In the genomic region with DNA sequence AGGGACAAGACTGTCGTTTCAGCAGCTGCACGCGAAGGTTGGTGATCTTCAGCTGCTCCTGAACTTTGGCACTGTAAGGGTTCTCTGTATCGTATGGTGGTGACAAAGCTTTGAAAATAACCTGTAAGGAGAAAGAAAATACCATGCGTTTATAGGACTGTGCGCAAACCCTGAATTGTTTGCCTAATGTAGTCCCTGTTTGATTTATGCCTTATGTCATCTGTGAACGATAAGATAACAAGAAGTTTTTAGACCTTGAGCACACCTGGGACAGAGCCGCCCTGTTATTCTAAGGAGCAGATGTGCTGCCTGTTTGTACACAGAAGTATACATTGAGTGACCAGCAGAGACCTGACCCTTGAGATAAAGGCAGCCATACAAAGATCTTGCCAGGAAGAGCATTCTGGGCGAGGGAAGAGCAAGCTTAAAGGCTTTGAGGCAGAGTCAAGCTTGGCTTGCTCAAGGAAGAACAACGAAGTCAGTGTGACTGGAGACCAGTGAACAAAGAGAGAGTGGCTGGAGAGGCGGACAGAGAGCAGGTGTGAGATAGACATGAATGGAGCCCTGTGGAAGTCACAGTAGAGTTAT, we compare ENCODE assay signal across 1 cellular context.
A peak's percentile ranks its signal among the peaks of the same experiment; 100 is the strongest.
TF ChIP-seq lines count a peak whose summit lies in the region.

No MANE protein-coding gene starts in this region.

TF ChIP-seq in HepG2, 621 proteins besides CTCF, POLR2A, EP300 and RAD21 (continues in another document):
- TF ChIP-seq FOXP1 (IDR thresholded peaks at IDR 0.05): no peak
- TF ChIP-seq FOXP1 (CRISPR knock-in tag; IDR thresholded peaks at IDR 0.05): peak; percentile 35; the same call in 1 of the 2 replicates
- TF ChIP-seq FOXK1 (CRISPR knock-in tag; IDR thresholded peaks at IDR 0.05; ENCODE audit: borderline replicate concordance, low read depth): peak; percentile 19; the same call in 1 of the 2 replicates
- peak; percentile 39; the same call in 1 of the 2 replicates for TF ChIP-seq NR2C2 (CRISPR knock-in tag; IDR thresholded peaks at IDR 0.05; ENCODE audit: borderline replicate concordance)
- TF ChIP-seq ARID4A (CRISPR knock-in tag; IDR thresholded peaks at IDR 0.05; ENCODE audit: borderline replicate concordance): peak; percentile 39; the same call in 1 of the 2 replicates
- TF ChIP-seq ZNF337 (CRISPR knock-in tag; IDR thresholded peaks at IDR 0.05; ENCODE audit: borderline replicate concordance, low read depth): no peak
- TF ChIP-seq ZGPAT (CRISPR knock-in tag; IDR thresholded peaks at IDR 0.05): peak; percentile 45; the same call in 1 of the 2 replicates
- TF ChIP-seq NFIC (IDR thresholded peaks at IDR 0.05; ENCODE audit: low read length): peak; percentile 59; the same call in 1 of the 2 replicates
- no peak for TF ChIP-seq ZKSCAN1 (IDR thresholded peaks at IDR 0.05; ENCODE audit: low read length)
- TF ChIP-seq ATF4 (CRISPR knock-in tag; IDR thresholded peaks at IDR 0.05): 0 out of 4 replicates have a peak, but pooled peaks of 1 of the 2 experiments have one; percentile 14
- TF ChIP-seq TCF7 (IDR thresholded peaks at IDR 0.05; ENCODE audit: low read depth): peak; percentile 56; the same call in 1 of the 2 replicates
- TF ChIP-seq DZIP1 (CRISPR knock-in tag; IDR thresholded peaks at IDR 0.05): no peak
- no peak for TF ChIP-seq SP4 (CRISPR knock-in tag; IDR thresholded peaks at IDR 0.05)
- peak; percentile 85 for TF ChIP-seq HDAC2 (CRISPR knock-in tag; IDR thresholded peaks at IDR 0.05)
- TF ChIP-seq NCOA1 (CRISPR knock-in tag; IDR thresholded peaks at IDR 0.05): no peak
- 0 out of 2 replicates have a peak, but pooled peaks have one; percentile 64 for TF ChIP-seq AHDC1 (CRISPR knock-in tag; IDR thresholded peaks at IDR 0.05; ENCODE audit: borderline replicate concordance)
- TF ChIP-seq ZNF615 (CRISPR knock-in tag; IDR thresholded peaks at IDR 0.05; ENCODE audit: borderline replicate concordance): no peak
- TF ChIP-seq BCL6 (CRISPR knock-in tag; IDR thresholded peaks at IDR 0.05): peak; percentile 60
- TF ChIP-seq ZSCAN9 (CRISPR knock-in tag; IDR thresholded peaks at IDR 0.05; ENCODE audit: borderline replicate concordance): no peak
- 0 out of 2 replicates have a peak, but pooled peaks have one; percentile 27 for TF ChIP-seq ZNF703 (CRISPR knock-in tag; IDR thresholded peaks at IDR 0.05; ENCODE audit: borderline replicate concordance)
- TF ChIP-seq HNRNPL (IDR thresholded peaks at IDR 0.05; ENCODE audit: low read depth, low read length): no peak
- peak; percentile 47; the same call in 1 of the 2 replicates for TF ChIP-seq HDAC1 (CRISPR knock-in tag; IDR thresholded peaks at IDR 0.05)
- TF ChIP-seq, protein P1, sequence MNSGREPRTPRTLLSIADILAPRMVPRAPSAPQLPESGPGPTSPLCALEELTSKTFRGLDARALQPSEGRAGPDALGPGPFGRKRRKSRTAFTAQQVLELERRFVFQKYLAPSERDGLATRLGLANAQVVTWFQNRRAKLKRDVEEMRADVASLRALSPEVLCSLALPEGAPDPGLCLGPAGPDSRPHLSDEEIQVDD (CRISPR knock-in tag; IDR thresholded peaks at IDR 0.05; ENCODE audit: borderline replicate concordance): no peak
- peak; percentile 26 for TF ChIP-seq FOSL2 (CRISPR knock-in tag; IDR thresholded peaks at IDR 0.05)
- TF ChIP-seq, protein P2, sequence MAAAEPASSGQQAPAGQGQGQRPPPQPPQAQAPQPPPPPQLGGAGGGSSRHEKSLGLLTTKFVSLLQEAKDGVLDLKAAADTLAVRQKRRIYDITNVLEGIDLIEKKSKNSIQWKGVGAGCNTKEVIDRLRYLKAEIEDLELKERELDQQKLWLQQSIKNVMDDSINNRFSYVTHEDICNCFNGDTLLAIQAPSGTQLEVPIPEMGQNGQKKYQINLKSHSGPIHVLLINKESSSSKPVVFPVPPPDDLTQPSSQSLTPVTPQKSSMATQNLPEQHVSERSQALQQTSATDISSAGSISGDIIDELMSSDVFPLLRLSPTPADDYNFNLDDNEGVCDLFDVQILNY (CRISPR knock-in tag; conservative IDR thresholded peaks at IDR 0.05): no peak
- no peak for TF ChIP-seq TCF7L2 (IDR thresholded peaks at IDR 0.05; ENCODE audit: low read depth, low read length)
- TF ChIP-seq FOXJ3 (CRISPR knock-in tag; IDR thresholded peaks at IDR 0.05; ENCODE audit: borderline replicate concordance): peak; percentile 73
- TF ChIP-seq ZNF788 (CRISPR knock-in tag; IDR thresholded peaks at IDR 0.05; ENCODE audit: borderline replicate concordance): no peak
- peak; percentile 86 for TF ChIP-seq RCOR2 (CRISPR knock-in tag; IDR thresholded peaks at IDR 0.05)
- TF ChIP-seq MAFF (IDR thresholded peaks at IDR 0.05; ENCODE audit: low read depth, low read length): 0 out of 2 replicates have a peak, but pooled peaks have one; percentile 1
- TF ChIP-seq PHF8 (CRISPR knock-in tag; IDR thresholded peaks at IDR 0.05): 0 out of 2 replicates have a peak, but pooled peaks have one; percentile 27
- TF ChIP-seq ZNF343 (CRISPR knock-in tag; IDR thresholded peaks at IDR 0.05): 0 out of 2 replicates have a peak, but pooled peaks have one; percentile 41
- TF ChIP-seq ZBTB38 (CRISPR knock-in tag; IDR thresholded peaks at IDR 0.05): peak; percentile 73; the same call in 1 of the 2 replicates
- peak; percentile 54; the same call in 1 of the 2 replicates for TF ChIP-seq NR2F2 (IDR thresholded peaks at IDR 0.05; ENCODE audit: borderline replicate concordance, low read depth)
- TF ChIP-seq KDM3A (CRISPR knock-in tag; IDR thresholded peaks at IDR 0.05; ENCODE audit: low read depth): 0 out of 2 replicates have a peak, but pooled peaks have one; percentile 38
- 0 out of 2 replicates have a peak, but pooled peaks have one; percentile 15 for TF ChIP-seq ZFP1 (CRISPR knock-in tag; IDR thresholded peaks at IDR 0.05)
- TF ChIP-seq ZNF292 (CRISPR knock-in tag; IDR thresholded peaks at IDR 0.05; ENCODE audit: borderline replicate concordance, low read depth): peak; percentile 62; the same call in 1 of the 2 replicates
- TF ChIP-seq UBTF (CRISPR knock-in tag; IDR thresholded peaks at IDR 0.05): peak; percentile 30; the same call in 1 of the 2 replicates
- 0 out of 2 replicates have a peak, but pooled peaks have one; percentile 21 for TF ChIP-seq NFYC (CRISPR knock-in tag; IDR thresholded peaks at IDR 0.05)
